ENCODE assay signal across 2 cellular contexts in the genomic region with DNA sequence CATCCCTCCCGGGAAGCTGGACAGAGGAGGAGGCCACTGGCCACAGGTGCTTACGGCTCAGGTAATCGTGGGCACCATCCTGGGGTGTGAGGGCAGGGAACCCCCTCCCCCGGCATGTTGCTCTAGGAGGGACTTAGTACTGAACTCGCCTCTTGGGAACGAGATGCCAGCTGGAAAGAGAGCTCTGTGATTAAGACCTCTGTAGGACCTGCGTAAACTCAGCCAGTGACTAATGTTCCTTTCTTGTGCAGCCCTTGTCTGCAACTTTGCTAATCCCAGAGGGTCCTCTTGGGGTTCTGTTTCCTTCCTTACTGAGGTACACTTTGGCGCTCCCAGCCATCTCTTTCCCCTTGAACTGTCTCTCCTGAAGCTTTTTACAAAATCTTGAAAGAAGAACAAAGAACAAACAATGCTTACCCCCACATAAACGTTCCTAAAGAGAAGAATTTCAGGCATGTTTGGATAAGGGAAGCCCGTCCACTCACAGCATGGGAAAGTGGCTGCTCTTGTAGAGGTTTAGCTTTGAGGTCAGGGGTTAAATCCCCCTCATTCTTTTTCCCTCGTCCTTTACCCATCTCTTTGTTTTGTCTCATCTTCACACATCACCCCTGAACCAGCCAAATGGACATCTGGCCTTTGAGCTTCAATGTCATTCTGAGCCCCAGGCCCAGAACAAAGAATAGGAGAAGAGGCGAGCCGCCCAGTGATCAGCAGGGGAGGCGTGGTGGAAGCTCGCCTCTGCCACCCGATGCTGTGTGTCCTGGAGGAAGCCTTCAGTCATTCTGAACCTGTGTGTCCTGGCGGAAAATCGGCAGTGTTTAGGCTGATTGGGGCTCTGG.
A peak's percentile ranks its signal among the peaks of the same experiment; 100 is the strongest.
TF ChIP-seq lines count a peak whose summit lies in the region.

No MANE protein-coding gene starts in this region.

TF ChIP-seq in HepG2, 621 proteins besides CTCF, POLR2A, EP300 and RAD21 (continues in another document):
- TF ChIP-seq JARID2 (CRISPR knock-in tag; IDR thresholded peaks at IDR 0.05; ENCODE audit: insufficient replicate concordance), result no peak
- TF ChIP-seq ZNF678 (CRISPR knock-in tag; IDR thresholded peaks at IDR 0.05), result no peak
- no peak for TF ChIP-seq ZSCAN20 (CRISPR knock-in tag; IDR thresholded peaks at IDR 0.05; ENCODE audit: borderline replicate concordance)
- 0 out of 2 replicates have a peak, but pooled peaks have one; percentile 20 for TF ChIP-seq PAXIP1 (CRISPR knock-in tag; conservative IDR thresholded peaks at IDR 0.05)
- TF ChIP-seq, protein P1, sequence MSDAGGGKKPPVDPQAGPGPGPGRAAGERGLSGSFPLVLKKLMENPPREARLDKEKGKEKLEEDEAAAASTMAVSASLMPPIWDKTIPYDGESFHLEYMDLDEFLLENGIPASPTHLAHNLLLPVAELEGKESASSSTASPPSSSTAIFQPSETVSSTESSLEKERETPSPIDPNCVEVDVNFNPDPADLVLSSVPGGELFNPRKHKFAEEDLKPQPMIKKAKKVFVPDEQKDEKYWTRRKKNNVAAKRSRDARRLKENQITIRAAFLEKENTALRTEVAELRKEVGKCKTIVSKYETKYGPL (CRISPR knock-in tag; IDR thresholded peaks at IDR 0.05), result no peak
- TF ChIP-seq ZNF563 (CRISPR knock-in tag; IDR thresholded peaks at IDR 0.05), result no peak
- TF ChIP-seq ZUFSP (CRISPR knock-in tag; IDR thresholded peaks at IDR 0.05; ENCODE audit: borderline replicate concordance), result no peak
- TF ChIP-seq NR1H2 (CRISPR knock-in tag; IDR thresholded peaks at IDR 0.05; ENCODE audit: borderline replicate concordance, low read depth), result no peak
- TF ChIP-seq, protein P2, sequence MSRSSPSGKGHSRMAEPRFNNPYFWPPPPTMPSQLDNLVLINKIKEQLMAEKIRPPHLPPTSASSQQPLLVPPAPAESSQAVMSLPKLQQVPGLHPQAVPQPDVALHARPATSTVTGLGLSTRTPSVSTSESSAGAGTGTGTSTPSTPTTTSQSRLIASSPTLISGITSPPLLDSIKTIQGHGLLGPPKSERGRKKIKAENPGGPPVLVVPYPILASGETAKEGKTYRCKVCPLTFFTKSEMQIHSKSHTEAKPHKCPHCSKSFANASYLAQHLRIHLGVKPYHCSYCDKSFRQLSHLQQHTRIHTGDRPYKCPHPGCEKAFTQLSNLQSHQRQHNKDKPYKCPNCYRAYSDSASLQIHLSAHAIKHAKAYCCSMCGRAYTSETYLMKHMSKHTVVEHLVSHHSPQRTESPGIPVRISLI (CRISPR knock-in tag; IDR thresholded peaks at IDR 0.05; ENCODE audit: borderline replicate concordance), result no peak
- TF ChIP-seq, protein P3, sequence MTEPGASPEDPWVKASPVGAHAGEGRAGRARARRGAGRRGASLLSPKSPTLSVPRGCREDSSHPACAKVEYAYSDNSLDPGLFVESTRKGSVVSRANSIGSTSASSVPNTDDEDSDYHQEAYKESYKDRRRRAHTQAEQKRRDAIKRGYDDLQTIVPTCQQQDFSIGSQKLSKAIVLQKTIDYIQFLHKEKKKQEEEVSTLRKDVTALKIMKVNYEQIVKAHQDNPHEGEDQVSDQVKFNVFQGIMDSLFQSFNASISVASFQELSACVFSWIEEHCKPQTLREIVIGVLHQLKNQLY (CRISPR knock-in tag; IDR thresholded peaks at IDR 0.05), result no peak
- TF ChIP-seq, protein P4, sequence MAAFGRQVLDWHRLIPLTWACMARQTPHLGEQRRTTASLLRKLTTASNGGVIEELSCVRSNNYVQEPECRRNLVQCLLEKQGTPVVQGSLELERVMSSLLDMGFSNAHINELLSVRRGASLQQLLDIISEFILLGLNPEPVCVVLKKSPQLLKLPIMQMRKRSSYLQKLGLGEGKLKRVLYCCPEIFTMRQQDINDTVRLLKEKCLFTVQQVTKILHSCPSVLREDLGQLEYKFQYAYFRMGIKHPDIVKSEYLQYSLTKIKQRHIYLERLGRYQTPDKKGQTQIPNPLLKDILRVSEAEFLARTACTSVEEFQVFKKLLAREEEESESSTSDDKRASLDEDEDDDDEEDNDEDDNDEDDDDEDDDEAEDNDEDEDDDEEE (CRISPR knock-in tag; IDR thresholded peaks at IDR 0.05), result no peak
- TF ChIP-seq JUN (CRISPR knock-in tag; IDR thresholded peaks at IDR 0.05), result no peak
- TF ChIP-seq, protein P5, sequence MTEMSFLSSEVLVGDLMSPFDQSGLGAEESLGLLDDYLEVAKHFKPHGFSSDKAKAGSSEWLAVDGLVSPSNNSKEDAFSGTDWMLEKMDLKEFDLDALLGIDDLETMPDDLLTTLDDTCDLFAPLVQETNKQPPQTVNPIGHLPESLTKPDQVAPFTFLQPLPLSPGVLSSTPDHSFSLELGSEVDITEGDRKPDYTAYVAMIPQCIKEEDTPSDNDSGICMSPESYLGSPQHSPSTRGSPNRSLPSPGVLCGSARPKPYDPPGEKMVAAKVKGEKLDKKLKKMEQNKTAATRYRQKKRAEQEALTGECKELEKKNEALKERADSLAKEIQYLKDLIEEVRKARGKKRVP (CRISPR knock-in tag; IDR thresholded peaks at IDR 0.05), result no peak
- TF ChIP-seq ZNF607 (CRISPR knock-in tag; IDR thresholded peaks at IDR 0.05; ENCODE audit: borderline replicate concordance), result no peak
- TF ChIP-seq ZNF329 (CRISPR knock-in tag; IDR thresholded peaks at IDR 0.05; ENCODE audit: low read depth), result no peak

TF ChIP-seq in GM12878, 131 proteins besides CTCF, POLR2A, EP300 and RAD21:
- TF ChIP-seq RUNX3 (IDR thresholded peaks at IDR 0.05; ENCODE audit: low read length), result no peak
- no peak for TF ChIP-seq RELA (IDR thresholded peaks at IDR 0.05; ENCODE audit: borderline replicate concordance, partially characterized antibody)
